ENCODE assay signal across 2 cellular contexts in the genomic region with DNA sequence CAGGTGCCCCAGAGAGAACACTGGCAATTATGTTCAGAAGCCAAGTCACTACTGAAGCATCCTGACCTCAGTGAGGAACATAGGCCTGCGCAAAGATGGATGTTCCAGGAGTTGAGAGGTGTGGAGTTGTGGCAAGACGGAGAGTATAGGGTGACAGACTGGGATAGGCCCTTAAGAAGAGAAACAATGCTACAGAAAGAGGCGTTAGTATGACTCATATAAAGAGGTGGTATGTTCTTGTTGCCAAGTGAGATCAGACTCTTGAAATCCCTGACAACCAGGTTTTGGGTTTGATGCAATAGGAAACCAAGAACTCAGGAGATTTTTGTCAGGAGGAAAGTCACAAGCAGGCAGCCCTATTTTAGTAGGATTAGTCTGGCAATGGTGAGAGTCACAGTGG.
TF ChIP-seq lines count a peak whose summit lies in the region.

No MANE protein-coding gene starts in this region.

TF ChIP-seq in HEK293, 187 proteins besides CTCF, POLR2A, EP300 and RAD21 (continues in another document):
- TF ChIP-seq ZNF768 (tag by site-specific recombination; IDR thresholded peaks at IDR 0.05) (no peak), ZNF624 (tag by site-specific recombination; IDR thresholded peaks at IDR 0.05) (no peak), BCL11B (tag by site-specific recombination; IDR thresholded peaks at IDR 0.05; ENCODE audit: low read depth) (no peak), ZNF629 (tag by site-specific recombination; IDR thresholded peaks at IDR 0.05) (peak; percentile 66), ZNF426 (tag by site-specific recombination; IDR thresholded peaks at IDR 0.05) (no peak), ZNF529 (tag by site-specific recombination; IDR thresholded peaks at IDR 0.05; ENCODE audit: insufficient replicate concordance) (no peak), KLF7 (tag by site-specific recombination; IDR thresholded peaks at IDR 0.05; ENCODE audit: borderline replicate concordance) (no peak), ZNF146 (tag by site-specific recombination; IDR thresholded peaks at IDR 0.05) (no peak), ZNF660 (tag by site-specific recombination; IDR thresholded peaks at IDR 0.05) (no peak), ZNF266 (tag by site-specific recombination; IDR thresholded peaks at IDR 0.05; ENCODE audit: low read depth) (no peak)
- TF ChIP-seq, protein P1, sequence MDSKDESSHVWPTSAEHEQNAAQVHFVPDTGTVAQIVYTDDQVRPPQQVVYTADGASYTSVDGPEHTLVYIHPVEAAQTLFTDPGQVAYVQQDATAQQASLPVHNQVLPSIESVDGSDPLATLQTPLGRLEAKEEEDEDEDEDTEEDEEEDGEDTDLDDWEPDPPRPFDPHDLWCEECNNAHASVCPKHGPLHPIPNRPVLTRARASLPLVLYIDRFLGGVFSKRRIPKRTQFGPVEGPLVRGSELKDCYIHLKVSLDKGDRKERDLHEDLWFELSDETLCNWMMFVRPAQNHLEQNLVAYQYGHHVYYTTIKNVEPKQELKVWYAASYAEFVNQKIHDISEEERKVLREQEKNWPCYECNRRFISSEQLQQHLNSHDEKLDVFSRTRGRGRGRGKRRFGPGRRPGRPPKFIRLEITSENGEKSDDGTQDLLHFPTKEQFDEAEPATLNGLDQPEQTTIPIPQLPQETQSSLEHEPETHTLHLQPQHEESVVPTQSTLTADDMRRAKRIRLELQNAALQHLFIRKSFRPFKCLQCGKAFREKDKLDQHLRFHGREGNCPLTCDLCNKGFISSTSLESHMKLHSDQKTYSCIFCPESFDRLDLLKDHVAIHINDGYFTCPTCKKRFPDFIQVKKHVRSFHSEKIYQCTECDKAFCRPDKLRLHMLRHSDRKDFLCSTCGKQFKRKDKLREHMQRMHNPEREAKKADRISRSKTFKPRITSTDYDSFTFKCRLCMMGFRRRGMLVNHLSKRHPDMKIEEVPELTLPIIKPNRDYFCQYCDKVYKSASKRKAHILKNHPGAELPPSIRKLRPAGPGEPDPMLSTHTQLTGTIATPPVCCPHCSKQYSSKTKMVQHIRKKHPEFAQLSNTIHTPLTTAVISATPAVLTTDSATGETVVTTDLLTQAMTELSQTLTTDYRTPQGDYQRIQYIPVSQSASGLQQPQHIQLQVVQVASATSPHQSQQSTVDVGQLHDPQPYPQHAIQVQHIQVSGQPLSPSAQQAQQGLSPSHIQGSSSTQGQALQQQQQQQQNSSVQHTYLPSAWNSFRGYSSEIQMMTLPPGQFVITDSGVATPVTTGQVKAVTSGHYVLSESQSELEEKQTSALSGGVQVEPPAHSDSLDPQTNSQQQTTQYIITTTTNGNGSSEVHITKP (tag by site-specific recombination; IDR thresholded peaks at IDR 0.05): peak; percentile 79
- TF ChIP-seq, protein P2, sequence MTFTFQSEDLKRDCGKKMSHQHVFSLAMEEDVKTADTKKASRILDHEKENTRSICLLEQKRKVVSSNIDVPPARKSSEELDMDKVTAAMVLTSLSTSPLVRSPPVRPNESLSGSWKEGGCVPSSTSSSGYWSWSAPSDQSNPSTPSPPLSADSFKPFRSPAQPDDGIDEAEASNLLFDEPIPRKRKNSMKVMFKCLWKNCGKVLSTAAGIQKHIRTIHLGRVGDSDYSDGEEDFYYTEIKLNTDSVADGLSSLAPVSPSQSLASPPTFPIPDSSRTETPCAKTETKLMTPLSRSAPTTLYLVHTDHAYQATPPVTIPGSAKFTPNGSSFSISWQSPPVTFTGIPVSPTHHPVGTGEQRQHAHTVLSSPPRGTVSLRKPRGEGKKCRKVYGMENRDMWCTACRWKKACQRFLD (tag by site-specific recombination; IDR thresholded peaks at IDR 0.05): no peak
- TF ChIP-seq, protein P3, sequence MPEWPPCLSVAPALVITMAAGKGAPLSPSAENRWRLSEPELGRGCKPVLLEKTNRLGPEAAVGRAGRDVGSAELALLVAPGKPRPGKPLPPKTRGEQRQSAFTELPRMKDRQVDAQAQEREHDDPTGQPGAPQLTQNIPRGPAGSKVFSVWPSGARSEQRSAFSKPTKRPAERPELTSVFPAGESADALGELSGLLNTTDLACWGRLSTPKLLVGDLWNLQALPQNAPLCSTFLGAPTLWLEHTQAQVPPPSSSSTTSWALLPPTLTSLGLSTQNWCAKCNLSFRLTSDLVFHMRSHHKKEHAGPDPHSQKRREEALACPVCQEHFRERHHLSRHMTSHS (tag by site-specific recombination; IDR thresholded peaks at IDR 0.05): no peak
- TF ChIP-seq, protein P4, sequence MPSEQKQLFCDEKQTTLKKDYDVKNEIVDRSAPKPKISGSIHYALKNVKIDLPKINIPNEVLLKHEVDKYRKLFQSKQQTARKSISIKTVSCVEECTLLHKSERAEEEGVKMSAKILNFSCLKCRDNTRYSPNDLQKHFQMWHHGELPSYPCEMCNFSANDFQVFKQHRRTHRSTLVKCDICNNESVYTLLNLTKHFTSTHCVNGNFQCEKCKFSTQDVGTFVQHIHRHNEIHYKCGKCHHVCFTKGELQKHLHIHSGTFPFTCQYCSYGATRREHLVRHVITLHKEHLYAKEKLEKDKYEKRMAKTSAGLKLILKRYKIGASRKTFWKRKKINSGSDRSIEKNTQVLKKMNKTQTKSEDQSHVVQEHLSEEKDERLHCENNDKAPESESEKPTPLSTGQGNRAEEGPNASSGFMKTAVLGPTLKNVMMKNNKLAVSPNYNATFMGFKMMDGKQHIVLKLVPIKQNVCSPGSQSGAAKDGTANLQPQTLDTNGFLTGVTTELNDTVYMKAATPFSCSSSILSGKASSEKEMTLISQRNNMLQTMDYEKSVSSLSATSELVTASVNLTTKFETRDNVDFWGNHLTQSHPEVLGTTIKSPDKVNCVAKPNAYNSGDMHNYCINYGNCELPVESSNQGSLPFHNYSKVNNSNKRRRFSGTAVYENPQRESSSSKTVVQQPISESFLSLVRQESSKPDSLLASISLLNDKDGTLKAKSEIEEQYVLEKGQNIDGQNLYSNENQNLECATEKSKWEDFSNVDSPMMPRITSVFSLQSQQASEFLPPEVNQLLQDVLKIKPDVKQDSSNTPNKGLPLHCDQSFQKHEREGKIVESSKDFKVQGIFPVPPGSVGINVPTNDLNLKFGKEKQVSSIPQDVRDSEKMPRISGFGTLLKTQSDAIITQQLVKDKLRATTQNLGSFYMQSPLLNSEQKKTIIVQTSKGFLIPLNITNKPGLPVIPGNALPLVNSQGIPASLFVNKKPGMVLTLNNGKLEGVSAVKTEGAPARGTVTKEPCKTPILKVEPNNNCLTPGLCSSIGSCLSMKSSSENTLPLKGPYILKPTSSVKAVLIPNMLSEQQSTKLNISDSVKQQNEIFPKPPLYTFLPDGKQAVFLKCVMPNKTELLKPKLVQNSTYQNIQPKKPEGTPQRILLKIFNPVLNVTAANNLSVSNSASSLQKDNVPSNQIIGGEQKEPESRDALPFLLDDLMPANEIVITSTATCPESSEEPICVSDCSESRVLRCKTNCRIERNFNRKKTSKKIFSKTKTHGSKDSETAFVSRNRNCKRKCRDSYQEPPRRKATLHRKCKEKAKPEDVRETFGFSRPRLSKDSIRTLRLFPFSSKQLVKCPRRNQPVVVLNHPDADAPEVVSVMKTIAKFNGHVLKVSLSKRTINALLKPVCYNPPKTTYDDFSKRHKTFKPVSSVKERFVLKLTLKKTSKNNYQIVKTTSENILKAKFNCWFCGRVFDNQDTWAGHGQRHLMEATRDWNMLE (tag by site-specific recombination; conservative IDR thresholded peaks at IDR 0.05; ENCODE audit: low read depth): no peak

TF ChIP-seq in H1, 55 proteins besides CTCF, POLR2A, EP300 and RAD21:
- TF ChIP-seq CREB1 (IDR thresholded peaks at IDR 0.05): no peak
- TF ChIP-seq, protein P5, sequence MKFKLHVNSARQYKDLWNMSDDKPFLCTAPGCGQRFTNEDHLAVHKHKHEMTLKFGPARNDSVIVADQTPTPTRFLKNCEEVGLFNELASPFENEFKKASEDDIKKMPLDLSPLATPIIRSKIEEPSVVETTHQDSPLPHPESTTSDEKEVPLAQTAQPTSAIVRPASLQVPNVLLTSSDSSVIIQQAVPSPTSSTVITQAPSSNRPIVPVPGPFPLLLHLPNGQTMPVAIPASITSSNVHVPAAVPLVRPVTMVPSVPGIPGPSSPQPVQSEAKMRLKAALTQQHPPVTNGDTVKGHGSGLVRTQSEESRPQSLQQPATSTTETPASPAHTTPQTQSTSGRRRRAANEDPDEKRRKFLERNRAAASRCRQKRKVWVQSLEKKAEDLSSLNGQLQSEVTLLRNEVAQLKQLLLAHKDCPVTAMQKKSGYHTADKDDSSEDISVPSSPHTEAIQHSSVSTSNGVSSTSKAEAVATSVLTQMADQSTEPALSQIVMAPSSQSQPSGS (IDR thresholded peaks at IDR 0.05; ENCODE audit: low read length): no peak
- no peak for TF ChIP-seq NANOG (IDR thresholded peaks at IDR 0.05; ENCODE audit: insufficient read depth, low read depth, low read length, poor library complexity, severe bottlenecking)
